Comparison of ENCODE assay signal across 31 cellular contexts in genomic region chr10:126126023-126126422, GRCh38.
"Had no signal": no experiment of that assay in that cellular context is flagged by ENCODE, and none has a peak within 500 bp of the region (broad histone marks: within the 10 kb centered on the region; RNA-seq: fewer than 3 reads in every experiment).

No MANE protein-coding gene starts in this region.

- H3K27ac ChIP-seq: neural progenitor cell, neutrophil, pancreas, prostate gland, right lobe of liver, sigmoid colon, spleen, suprapubic skin, testis, tibial artery, transverse colon, upper lobe of right lung, uterus had no signal

- H3K9me3 ChIP-seq: neutrophil, pancreas, prostate gland, right lobe of liver, sigmoid colon, spleen, suprapubic skin, testis, tibial artery, transverse colon, upper lobe of right lung, uterus had no signal

- H3K4me1 ChIP-seq: pancreas, prostate gland, right lobe of liver, sigmoid colon, spleen, testis, tibial artery, transverse colon, upper lobe of right lung, uterus had no signal

- ATAC-seq: naive thymus-derived CD4-positive, alpha-beta T cell; natural killer cell; pancreas; right cardiac atrium; right lobe of liver; stimulated activated memory B cell treated with anti-CD40 and anti-IgM and Interleukin-4, amounts not matched to agents 10 μg/mL and 1 μg/mL and 100 μg/mL, for 72 hours; stimulated activated naive CD8-positive, alpha-beta T cell treated with anti-CD3 and anti-CD28 coated beads, Interleukin-15, amount 100 ng/mL, for 72 hours; stimulated activated naive CD8-positive, alpha-beta T cell treated with anti-CD3 and anti-CD28 coated beads, Interleukin-15, Interleukin-2, amounts not matched to agents 100 U/mL and 50 U/mL, for 24 hours; upper lobe of right lung had no signal

- H2AFZ ChIP-seq: neural progenitor cell had no signal

- H3K4me1 Mint-ChIP-seq: natural killer cell; stimulated activated memory B cell treated with anti-CD40 and anti-IgM and Interleukin-4, amounts not matched to agents 10 μg/mL and 1 μg/mL and 100 μg/mL, for 72 hours; stimulated activated naive CD8-positive, alpha-beta T cell treated with anti-CD3 and anti-CD28 coated beads, Interleukin-15, amount 100 ng/mL, for 72 hours had no signal

- H3K27ac Mint-ChIP-seq: natural killer cell; neural progenitor cell; stimulated activated memory B cell treated with anti-CD40 and anti-IgM and Interleukin-4, amounts not matched to agents 10 μg/mL and 1 μg/mL and 100 μg/mL, for 72 hours; stimulated activated naive CD8-positive, alpha-beta T cell treated with anti-CD3 and anti-CD28 coated beads, Interleukin-15, amount 100 ng/mL, for 72 hours; type B pancreatic cell had no signal

- H3K36me3 Mint-ChIP-seq: naive thymus-derived CD4-positive, alpha-beta T cell; natural killer cell; neural progenitor cell; stimulated activated memory B cell treated with anti-CD40 and anti-IgM and Interleukin-4, amounts not matched to agents 10 μg/mL and 1 μg/mL and 100 μg/mL, for 72 hours had no signal

- H3K27me3 ChIP-seq: neural progenitor cell, neutrophil, pancreas, right lobe of liver, sigmoid colon, spleen, suprapubic skin, testis, tibial artery, transverse colon, upper lobe of right lung, uterus had no signal

- H3K4me3 Mint-ChIP-seq: naive thymus-derived CD4-positive, alpha-beta T cell; natural killer cell; nephron; neural progenitor cell; stimulated activated memory B cell treated with anti-CD40 and anti-IgM and Interleukin-4, amounts not matched to agents 10 μg/mL and 1 μg/mL and 100 μg/mL, for 72 hours; stimulated activated naive CD8-positive, alpha-beta T cell treated with anti-CD3 and anti-CD28 coated beads, Interleukin-15, amount 100 ng/mL, for 72 hours; type B pancreatic cell had no signal

- H3K9ac ChIP-seq: neural progenitor cell had no signal

- H3K27me3 Mint-ChIP-seq: naive thymus-derived CD4-positive, alpha-beta T cell; stimulated activated memory B cell treated with anti-CD40 and anti-IgM and Interleukin-4, amounts not matched to agents 10 μg/mL and 1 μg/mL and 100 μg/mL, for 72 hours; stimulated activated naive CD8-positive, alpha-beta T cell treated with anti-CD3 and anti-CD28 coated beads, Interleukin-15, amount 100 ng/mL, for 72 hours; type B pancreatic cell had no signal

- H3K4me2 ChIP-seq: neural progenitor cell had no signal

- H3K36me3 ChIP-seq: neural progenitor cell, neutrophil, pancreas, prostate gland, right lobe of liver, sigmoid colon, spleen, suprapubic skin, tibial artery, transverse colon, upper lobe of right lung, uterus had no signal

- DNase-seq: naive thymus-derived CD4-positive, alpha-beta T cell; natural killer cell; nucleus accumbens; pancreas; retina; right cardiac atrium; right lobe of liver; sigmoid colon; small intestine; spleen; stimulated activated CD4-positive, alpha-beta T cell treated with anti-CD3 and anti-CD28 coated beads, Interleukin-12 subunit alpha, Interleukin-12 subunit beta, amount 100 ng/mL, for 4 hours; stimulated activated CD4-positive, alpha-beta T cell treated with anti-CD3 and anti-CD28 coated beads, Interleukin-1b, Interleukin-23, amount 100 ng/mL, for 48 hours; stimulated activated CD4-positive, alpha-beta T cell treated with anti-CD3 and anti-CD28 coated beads, Interleukin-4, amount 100 ng/mL, for 1 hour; stimulated activated CD4-positive, alpha-beta T cell treated with anti-CD3 and anti-CD28 coated beads, Interleukin-4, amount 100 ng/mL, for 4 hours; stimulated activated CD8-positive, alpha-beta memory T cell treated with anti-CD3 and anti-CD28 coated beads, Interleukin-4, amount 100 ng/mL, for 48 hours; stimulated activated naive CD4-positive, alpha-beta T cell; stimulated activated naive CD8-positive, alpha-beta T cell treated with anti-CD3 and anti-CD28 coated beads, Interleukin-15, amount 100 ng/mL, for 72 hours; stimulated activated naive CD8-positive, alpha-beta T cell treated with anti-CD3 and anti-CD28 coated beads, Interleukin-15, Interleukin-2, amounts not matched to agents 100 U/mL and 50 U/mL, for 24 hours; substantia nigra; testis; tibial artery; transverse colon; upper lobe of right lung; uterus had no signal

- H3K4me3 ChIP-seq: neural progenitor cell, pancreas, prostate gland, right lobe of liver, sigmoid colon, spleen, suprapubic skin, testis, tibial artery, transverse colon, upper lobe of right lung, uterus had no signal

- H3K9me3 Mint-ChIP-seq: natural killer cell, nephron had no signal
